7 cellular contexts compared by ENCODE assay signal in the genomic region with DNA sequence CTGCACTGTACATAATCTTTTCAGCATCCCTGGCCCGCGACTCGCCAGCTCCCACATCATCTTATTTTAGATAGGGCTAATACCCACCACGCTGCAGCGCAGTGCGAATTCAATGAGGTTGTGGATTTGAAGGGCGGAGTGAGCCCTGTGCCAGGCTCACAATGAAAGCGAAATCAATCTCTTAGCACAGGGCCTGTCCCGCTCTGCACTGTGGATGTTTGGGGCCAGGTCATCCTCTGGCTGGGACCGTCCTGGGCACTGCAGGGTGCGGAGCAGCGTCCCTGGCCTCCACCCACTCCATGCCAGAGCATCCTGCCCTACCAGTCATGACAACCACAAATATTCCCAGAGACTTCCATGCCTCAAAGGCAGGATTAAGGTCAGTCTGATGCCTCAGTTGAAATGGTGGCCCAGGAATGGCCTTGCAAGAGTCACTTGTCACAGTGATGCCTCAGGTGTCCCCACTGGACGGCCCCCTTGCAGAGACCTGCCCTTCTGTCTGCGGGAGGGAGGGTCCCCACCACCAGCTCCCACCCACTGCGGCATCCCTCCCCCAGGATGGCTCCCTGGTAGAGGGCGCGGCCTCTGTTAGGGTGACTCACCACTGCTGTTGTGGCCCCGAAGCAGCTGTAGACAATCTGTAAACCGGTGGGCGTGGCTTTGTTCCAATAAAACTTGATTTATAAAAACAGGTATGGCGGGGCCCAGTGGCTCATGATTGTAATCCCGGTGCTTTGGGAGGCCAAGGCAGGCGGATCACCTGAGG. TPM values are rescaled to one million over a fixed set of nuclear protein-coding genes. Genes with fewer than 3 reads are reported as not detected.
DNase-seq lines count a peak whose midpoint lies in the region; ATAC-seq lines count a peak whose summit lies in the region.

No MANE protein-coding gene starts in this region.

- no peaks in the 10 kb centered on the region for H3K27me3 Mint-ChIP-seq in central memory CD8-positive, alpha-beta T cell
- H3K27me3 Mint-ChIP-seq in natural killer cell treated with Interleukin-12 subunit alpha and Interleukin-12 subunit beta and Interleukin-15 and Interleukin-18, amount 100 ng/mL, for 72 hours = no peaks in the 10 kb centered on the region

- H3K4me3 Mint-ChIP-seq in central memory CD8-positive, alpha-beta T cell = peak overlapping the region; percentile 94
- H3K4me3 Mint-ChIP-seq in natural killer cell treated with Interleukin-12 subunit alpha and Interleukin-12 subunit beta and Interleukin-15 and Interleukin-18, amount 100 ng/mL, for 72 hours = peak overlapping the region; percentile 100

- DNase-seq in HT1080 (ENCODE audit: low read depth) = peak; percentile 61
- peak; percentile 53 for DNase-seq in activated CD4-positive, CD25-positive, alpha-beta regulatory T cell treated with anti-CD3 and anti-CD28 coated beads, Interleukin-2, amount 50 U/mL, for 16 hours (ENCODE audit: low read depth, low spot score)
- DNase-seq in central memory CD8-positive, alpha-beta T cell (ENCODE audit: low spot score in 2 of 2) = peak; percentile 50 to 66
- peak; percentile 77 for DNase-seq in natural killer cell treated with Interleukin-12 subunit alpha and Interleukin-12 subunit beta and Interleukin-15 and Interleukin-18, amount 100 ng/mL, for 72 hours (ENCODE audit: low spot score)
- DNase-seq in ureter (ENCODE audit: low spot score) = peak; percentile 51
- DNase-seq in cerebellar cortex (ENCODE audit: low spot score) = no peak
- DNase-seq in posterior cingulate gyrus = no peak

- peaks cover 29% of the 10 kb centered on the region for H3K36me3 Mint-ChIP-seq in central memory CD8-positive, alpha-beta T cell (ENCODE audit: insufficient read depth)
- peaks cover 13% of the 10 kb centered on the region for H3K36me3 Mint-ChIP-seq in natural killer cell treated with Interleukin-12 subunit alpha and Interleukin-12 subunit beta and Interleukin-15 and Interleukin-18, amount 100 ng/mL, for 72 hours

- peak overlapping the region; percentile 97 for H3K27ac Mint-ChIP-seq in central memory CD8-positive, alpha-beta T cell (ENCODE audit: low read depth)
- peak overlapping the region; percentile 94 to 97 for H3K27ac Mint-ChIP-seq in natural killer cell treated with Interleukin-12 subunit alpha and Interleukin-12 subunit beta and Interleukin-15 and Interleukin-18, amount 100 ng/mL, for 72 hours

- intact Hi-C loops in posterior cingulate gyrus (cut with DNase I) = loop anchor here (5.0 kb wide), 1 partner anchor 117 kb away; no protein-coding TSS in a partner anchor

- H3K9me3 Mint-ChIP-seq in central memory CD8-positive, alpha-beta T cell = no peaks in the 10 kb centered on the region
- H3K9me3 Mint-ChIP-seq in natural killer cell treated with Interleukin-12 subunit alpha and Interleukin-12 subunit beta and Interleukin-15 and Interleukin-18, amount 100 ng/mL, for 72 hours = no peaks in the 10 kb centered on the region

- H3K4me1 Mint-ChIP-seq in central memory CD8-positive, alpha-beta T cell = peaks cover 41% of the 10 kb centered on the region
- H3K4me1 Mint-ChIP-seq in natural killer cell treated with Interleukin-12 subunit alpha and Interleukin-12 subunit beta and Interleukin-15 and Interleukin-18, amount 100 ng/mL, for 72 hours (ENCODE audit: low read depth in 2 of 2) = peaks cover 52 to 57% of the 10 kb centered on the region in 2 donors

- peak; percentile 70 for ATAC-seq in central memory CD8-positive, alpha-beta T cell (replicated peaks; ENCODE audit: extremely low read depth, poor library complexity, severe bottlenecking)
- peak; percentile 77 to 79 for ATAC-seq in natural killer cell treated with Interleukin-12 subunit alpha and Interleukin-12 subunit beta and Interleukin-15 and Interleukin-18, amount 100 ng/mL, for 72 hours

RNA-seq across cellular contexts. Expression of a gene that starts 5.6 kb away (rescaled TPM):
- 30.1 and 40.7 TPM in 2 replicates for total RNA-seq in HT1080 (2014; rRNA removed; shearing (Covaris generic))
- 42.8 and 47.6 TPM in 2 replicates for polyA plus RNA-seq in HT1080 (2015; cell fraction: cytosol; rRNA removed)
- polyA plus RNA-seq in HT1080 (2015; cell fraction: nucleus; rRNA removed) = 70.4 and 78.7 TPM in 2 replicates
- total RNA-seq in natural killer cell treated with Interleukin-12 subunit alpha and Interleukin-12 subunit beta and Interleukin-15 and Interleukin-18, amount 100 ng/mL, for 72 hours = 100 to 1,000 TPM in 1 of 2 donors, 10 to 100 TPM in 1; 75.5 to 201 TPM
- 1.9 TPM for total RNA-seq in ureter

RNA-seq across cellular contexts. Expression of a gene that starts 12.2 kb away (rescaled TPM):
- total RNA-seq in HT1080 (2014; rRNA removed; shearing (Covaris generic)) = not detected in 2 replicates
- not detected in 2 replicates for polyA plus RNA-seq in HT1080 (2015; cell fraction: cytosol; rRNA removed)
- polyA plus RNA-seq in HT1080 (2015; cell fraction: nucleus; rRNA removed) = not detected in 2 replicates
- 1 to 10 TPM; 1.6 to 2.2 TPM for total RNA-seq in natural killer cell treated with Interleukin-12 subunit alpha and Interleukin-12 subunit beta and Interleukin-15 and Interleukin-18, amount 100 ng/mL, for 72 hours
- 1.1 TPM for total RNA-seq in ureter

RNA-seq across cellular contexts. Expression of a gene that starts 47.5 kb away (rescaled TPM):
- total RNA-seq in HT1080 (2014; rRNA removed; shearing (Covaris generic)) = 65.7 and 75.6 TPM in 2 replicates
- polyA plus RNA-seq in HT1080 (2015; cell fraction: cytosol; rRNA removed) = 116 and 123 TPM in 2 replicates
- polyA plus RNA-seq in HT1080 (2015; cell fraction: nucleus; rRNA removed) = 85.8 and 102 TPM in 2 replicates
- total RNA-seq in natural killer cell treated with Interleukin-12 subunit alpha and Interleukin-12 subunit beta and Interleukin-15 and Interleukin-18, amount 100 ng/mL, for 72 hours = 10 to 100 TPM; 25.1 to 34.0 TPM
- 35.7 TPM for total RNA-seq in ureter

RNA-seq across cellular contexts. Expression of a gene that starts 54.0 kb away (rescaled TPM):
- total RNA-seq in HT1080 (2014; rRNA removed; shearing (Covaris generic)) = 2.3 and 3.1 TPM in 2 replicates
- 12.7 and 15.1 TPM in 2 replicates for polyA plus RNA-seq in HT1080 (2015; cell fraction: cytosol; rRNA removed)
- polyA plus RNA-seq in HT1080 (2015; cell fraction: nucleus; rRNA removed) = 25.0 and 26.8 TPM in 2 replicates
- total RNA-seq in natural killer cell treated with Interleukin-12 subunit alpha and Interleukin-12 subunit beta and Interleukin-15 and Interleukin-18, amount 100 ng/mL, for 72 hours = 10 to 100 TPM; 57.0 to 63.1 TPM
- total RNA-seq in ureter = 58.3 TPM

Comparison
In these comparisons a context has a peak if more than half of its experiments do, and no peak if none do; other contexts are left out.
1. DNase-seq: peak in HT1080 (single experiment), activated CD4-positive, CD25-positive, alpha-beta regulatory T cell treated with anti-CD3 and anti-CD28 coated beads, Interleukin-2, amount 50 U/mL, for 16 hours (single experiment), central memory CD8-positive, alpha-beta T cell (2 of 2), natural killer cell treated with Interleukin-12 subunit alpha and Interleukin-12 subunit beta and Interleukin-15 and Interleukin-18, amount 100 ng/mL, for 72 hours (single experiment) and ureter (single experiment); none in cerebellar cortex (single experiment) and posterior cingulate gyrus (0 of 10).
2. RNA of a gene that starts 5.6 kb away (total RNA-seq): 75.5 to 201 TPM in natural killer cell treated with Interleukin-12 subunit alpha and Interleukin-12 subunit beta and Interleukin-15 and Interleukin-18, amount 100 ng/mL, for 72 hours and 30.1 to 40.7 TPM in HT1080; 1.9 TPM in ureter (single experiment); every median in the first group is over 10 times any median in the second.